In genomic region chr2:69013123-69013836, GRCh38 we compare ENCODE assay signal across 8 cellular contexts. TPM values are rescaled to one million over a fixed set of nuclear protein-coding genes. Genes with fewer than 3 reads are reported as not detected.
DNase-seq lines count a peak whose midpoint lies in the region; ATAC-seq and TF ChIP-seq lines count a peak whose summit lies in the region.

TSS of gene ANTXR1 (plus strand) at chr2:69013179. CDS start at chr2:69013500, 321 bp downstream.

- TSS peak; percentile 51 for BruUV-seq in HCT116 (replicated peaks; lab: Mats Ljungman, UMichigan)

- TF ChIP-seq POLR2A in HCT116 (IDR thresholded peaks at IDR 0.05; ENCODE audit: borderline replicate concordance, extremely low read depth, insufficient read depth, insufficient read length), result peak; percentile 67

- no peaks in the 10 kb centered on the region for H3K36me3 ChIP-seq in HCT116 (ENCODE audit: control insufficient read depth in 1 of 2, insufficient read depth in 2 of 2, low read length in 2 of 2)
- no peaks in the 10 kb centered on the region for H3K36me3 ChIP-seq in psoas muscle (ENCODE audit: insufficient read depth in 1 of 2, low read depth in 1 of 2)

- peaks cover 10 to 16% of the 10 kb centered on the region in 2 experiments for H3K4me1 ChIP-seq in HCT116 (ENCODE audit: control insufficient read depth in 1 of 2, insufficient read depth in 2 of 2, low read length in 2 of 2)
- H3K4me1 ChIP-seq in psoas muscle, result peaks cover 6% of the 10 kb centered on the region

- POLR2A ChIA-PET in HCT116 (lab: Charles Lee), result interaction anchor here (0.6 kb wide), 1 partner anchor 52 kb away, joined by 3 read pairs; no protein-coding TSS in a partner anchor

- H4K20me1 ChIP-seq in HCT116 (ENCODE audit: insufficient read depth), result no peaks in the 10 kb centered on the region

- WGBS in psoas muscle, 3 donors, result 0 to 1% (median 1%) methylated on average over 59 to 63 of the region's 63 CpGs

- H3K27me3 ChIP-seq in HCT116 (ENCODE audit: insufficient read depth, low read length), result no peaks in the 10 kb centered on the region
- H3K27me3 ChIP-seq in psoas muscle (ENCODE audit: insufficient read depth in 3 of 3, low read length in 2 of 3), result peaks cover 0 to 24% (median 1%) of the 10 kb centered on the region in 3 donors

- H3K4me2 ChIP-seq in HCT116 (ENCODE audit: low read length), result peak within 1 kb of the TSS; percentile 85

- H3K9me3 ChIP-seq in HCT116 (ENCODE audit: control insufficient read depth in 1 of 2, insufficient read depth in 1 of 2, low read depth in 1 of 2, low read length in 2 of 2) (no peaks in the 10 kb centered on the region), psoas muscle (no peaks in the 10 kb centered on the region)

- DNase-seq in AG10803 (ENCODE audit: low read depth) (peak; percentile 84), HCT116 (ENCODE audit: low read depth, low spot score) (peak; percentile 53), NCI-H82 (lab: John Stamatoyannopoulos, UW) (peak; percentile 88), astrocyte of the hippocampus (ENCODE audit: low read depth, low spot score) (peak; percentile 88), hypothalamus (lab: John Stamatoyannopoulos, UW) (peak in 39 of 51 donors; percentile 10 to 85 (median 48)), psoas muscle (peak; percentile 47 to 71), OCI-M1 (lab: John Stamatoyannopoulos, UW) (no peak), pons (ENCODE audit: low spot score) (no peak)

- H3K9ac ChIP-seq in HCT116 (ENCODE audit: low read length), result peak within 1 kb of the TSS; percentile 64

- intact Hi-C loops in HCT116 (cut with micrococcal nuclease), result loop anchor here (1.0 to 2.0 kb wide), 3 partner anchors 70 to 550 kb away; no protein-coding TSS in a partner anchor
- intact Hi-C loops in psoas muscle (cut with DNase I), result loop anchor here (2.0 to 5.0 kb wide), 2 partner anchors 294 kb away; no protein-coding TSS in a partner anchor

- peak within 1 kb of the TSS; percentile 51 for H3K27ac ChIP-seq in HCT116 (ENCODE audit: low read depth, low read length)
- peak within 1 kb of the TSS; percentile 24 for H3K27ac ChIP-seq in psoas muscle

- RAD21 ChIA-PET in HCT116 (lab: Charles Lee; ENCODE audit: low non-redundant PET in 1 of 2, low total read pairs in 2 of 2, uncharacterized antibody in 2 of 2, unreplicated experiment in 2 of 2), result interaction anchor here (0.6 to 0.7 kb wide), 3 partner anchors 294 to 814 kb away, joined by 3 to 6 read pairs (median 3); no protein-coding TSS in a partner anchor

- H3K4me3 ChIP-seq in AG10803 (ENCODE audit: low read length) (peak within 1 kb of the TSS; percentile 98), HCT116 (replicated peaks in 1 of 2; ENCODE audit: low read depth in 1 of 2, low read length in 2 of 2) (peak within 1 kb of the TSS; percentile 79 to 88), psoas muscle (peak within 1 kb of the TSS; percentile 77)

- no peak for TF ChIP-seq RAD21 in HCT116 (IDR thresholded peaks at IDR 0.05; ENCODE audit: low read depth)

- CTCF ChIA-PET in HCT116 (lab: Charles Lee), result interaction anchor here (0.6 to 1.3 kb wide), 13 partner anchors 11 to 891 kb away, joined by 3 to 6 read pairs (median 3); no protein-coding TSS in a partner anchor

- TF ChIP-seq CTCF in AG10803 (conservative IDR thresholded peaks at IDR 0.05; ENCODE audit: low read length), result no peak
- peak in 2 of 3 experiments; percentile 5 to 23; a peak in 1 of 6 replicates for TF ChIP-seq CTCF in HCT116 (IDR thresholded peaks at IDR 0.05 in 2 of 3, conservative IDR thresholded peaks at IDR 0.05 in 1 of 3; ENCODE audit: borderline replicate concordance in 1 of 3, insufficient read depth in 1 of 3, low read depth in 2 of 3, low read length in 2 of 3)
- no peak for TF ChIP-seq CTCF in psoas muscle (IDR thresholded peaks at IDR 0.05)

- H2AFZ ChIP-seq in HCT116 (ENCODE audit: low read depth, low read length, poor library complexity, severe bottlenecking), result peak within 1 kb of the TSS; percentile 85

- H3K9me2 ChIP-seq in HCT116 (ENCODE audit: insufficient read depth), result no peaks in the 10 kb centered on the region

- ATAC-seq in HCT116 (peak; percentile 87), psoas muscle (peak; percentile 67 to 87 (median 74))

- peaks cover 2% of the 10 kb centered on the region; the same call in 1 of the 2 replicates for H3K79me2 ChIP-seq in HCT116 (ENCODE audit: insufficient read depth, low read length)

TF ChIP-seq in HCT116, 20 proteins besides CTCF, POLR2A, EP300 and RAD21:
- TF ChIP-seq ZNF274 (IDR thresholded peaks at IDR 0.05; ENCODE audit: low read depth, low read length) (no peak), ATF3 (IDR thresholded peaks at IDR 0.05) (no peak), SRF (IDR thresholded peaks at IDR 0.05; ENCODE audit: low read depth) (no peak), EGR1 (IDR thresholded peaks at IDR 0.05; ENCODE audit: low read depth) (0 out of 2 replicates have a peak, but pooled peaks have one; percentile 6), ZBTB33 (IDR thresholded peaks at IDR 0.05; ENCODE audit: extremely low read depth, insufficient replicate concordance, low read length) (no peak), SIN3A (IDR thresholded peaks at IDR 0.05; ENCODE audit: low read depth) (no peak; the same call in 1 of the 2 replicates), CEBPB (IDR thresholded peaks at IDR 0.05; ENCODE audit: low read depth) (no peak), FOSL1 (IDR thresholded peaks at IDR 0.05; ENCODE audit: low read depth) (no peak), SP1 (IDR thresholded peaks at IDR 0.05; ENCODE audit: low read depth) (no peak), CBX3 (IDR thresholded peaks at IDR 0.05; ENCODE audit: low read depth) (peak; percentile 38; the same call in 1 of the 2 replicates), ELF1 (IDR thresholded peaks at IDR 0.05; ENCODE audit: borderline replicate concordance, low read depth) (no peak), MAX (IDR thresholded peaks at IDR 0.05) (no peak; the same call in 1 of the 2 replicates), EZH2phosphoT487 (IDR thresholded peaks at IDR 0.05; ENCODE audit: borderline replicate concordance) (no peak), EZH2 (IDR thresholded peaks at IDR 0.05) (no peak), JUND (IDR thresholded peaks at IDR 0.05) (no peak), POLR2AphosphoS5 (IDR thresholded peaks at IDR 0.05; ENCODE audit: low read depth, low read length) (peak; percentile 74), REST (IDR thresholded peaks at IDR 0.05; ENCODE audit: low read depth) (no peak), YY1 (IDR thresholded peaks at IDR 0.05; ENCODE audit: extremely low read depth, insufficient replicate concordance, low read depth, low read length) (no peak), ZFX (IDR thresholded peaks at IDR 0.05) (peak; percentile 37; the same call in 1 of the 2 replicates), TCF7L2 (IDR thresholded peaks at IDR 0.05; ENCODE audit: borderline replicate concordance, extremely low read depth, insufficient read depth, insufficient read length) (no peak)

RNA-seq across cellular contexts. Expression of gene ANTXR1, which starts in this region (rescaled TPM):
- 25.7 TPM for total RNA-seq in HCT116 (2021; ENCODE audit: unreplicated experiment)
- polyA plus RNA-seq in HCT116 (2012), result 11.6 and 16.3 TPM in 2 replicates
- total RNA-seq in psoas muscle, result 10 to 100 TPM in 3 of 4 donors, 1 to 10 TPM in 1; 8.8 to 21.0 (median 11.8) TPM
- polyA plus RNA-seq in psoas muscle, result 10 to 100 TPM in 1 of 3 donors, 1 to 10 TPM in 2; 3.7 to 24.3 (median 4.2) TPM

Comparison
In these comparisons a context has a peak if more than half of its experiments do, and no peak if none do; other contexts are left out.
1. DNase-seq: peak in AG10803 (single experiment), HCT116 (single experiment), NCI-H82 (single experiment), astrocyte of the hippocampus (single experiment), hypothalamus (39 of 51) and psoas muscle (2 of 2); none in OCI-M1 (single experiment) and pons (single experiment).
2. CTCF ChIP-seq: peak in HCT116 (2 of 3); none in AG10803 (single experiment) and psoas muscle (single experiment).
3. Peak in every context shown above with its lines, with median percentiles within 50 percentile points of each other: H3K4me3 ChIP-seq.